In the genomic region with DNA sequence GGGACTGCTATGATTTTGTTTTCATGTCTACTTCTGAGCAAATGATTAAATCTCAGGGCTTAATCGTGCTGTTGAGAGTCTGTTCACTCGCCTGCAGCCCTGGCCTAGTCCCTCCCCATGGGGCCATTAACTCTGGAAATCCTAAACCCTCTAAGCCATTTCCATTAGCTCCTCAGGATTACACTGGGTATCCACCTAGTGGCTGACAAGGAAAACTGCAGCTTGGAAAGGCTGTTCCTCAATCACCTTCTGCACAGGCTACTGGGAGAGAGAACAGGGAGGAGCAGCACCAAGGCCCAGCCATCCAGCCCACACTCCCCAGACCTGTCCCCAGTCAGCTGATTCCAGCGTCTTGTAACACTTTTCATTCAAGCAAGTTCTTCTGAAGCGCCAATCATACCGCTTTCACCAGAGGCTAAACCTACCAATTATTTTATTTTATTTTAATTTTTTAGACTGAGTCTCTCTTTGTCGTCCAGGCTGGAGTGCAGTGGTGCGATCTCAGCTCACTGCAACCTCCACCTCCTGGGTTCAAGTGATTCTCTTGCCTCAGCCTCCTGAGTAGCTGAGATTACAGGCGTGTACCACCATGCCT, we compare ENCODE assay signal across 8 cellular contexts. TPM values are rescaled to one million over a fixed set of nuclear protein-coding genes. Genes with fewer than 3 reads are reported as not detected.
DNase-seq lines count a peak whose midpoint lies in the region; ATAC-seq, FAIRE-seq and TF ChIP-seq lines count a peak whose summit lies in the region.

No MANE protein-coding gene starts in this region.

- H3K4me1 ChIP-seq in adrenal gland (replicated peaks in 1 of 2) = no peaks in the 10 kb centered on the region
- H3K4me1 ChIP-seq in small intestine (ENCODE audit: control insufficient read depth in 2 of 2, insufficient read depth in 1 of 2, low read depth in 1 of 2, low read length in 1 of 2) = no peaks in the 10 kb centered on the region

- DNase-seq in D341Med (ENCODE audit: low spot score) (peak; percentile 84), NCI-H526 treated with DMSO at 0.1 percent for 48 hours (lab: John Stamatoyannopoulos, UW) (peak; percentile 5), adrenal gland (peak in 6 of 7 donors; percentile 16 to 61 (median 25)), hepatic stellate cell (ENCODE audit: low spot score) (peak; percentile 51), small intestine (peak; percentile 53)
- no peak for DNase-seq in stimulated activated CD4-positive, alpha-beta T cell treated with anti-CD3 and anti-CD28 coated beads, Interleukin-4, amount 100 ng/mL, for 1 hour

- no peak overlapping the region for H3K27ac ChIP-seq in adrenal gland
- no peak overlapping the region for H3K27ac ChIP-seq in small intestine (ENCODE audit: low read depth in 1 of 2, low read length in 1 of 2)

- no peak overlapping the region for H3K4me3 ChIP-seq in adrenal gland
- no peak overlapping the region for H3K4me3 ChIP-seq in small intestine (ENCODE audit: low read depth in 1 of 2, low read length in 2 of 2)

- H3K27me3 ChIP-seq in adrenal gland (no peaks in the 10 kb centered on the region), small intestine (ENCODE audit: control insufficient read depth in 2 of 2, insufficient read depth in 2 of 2, low read length in 2 of 2) (no peaks in the 10 kb centered on the region)

- no peak for TF ChIP-seq POLR2A in adrenal gland (IDR thresholded peaks at IDR 0.05)

- intact Hi-C loops in adrenal gland (cut with DNase I) = no loop called here

- FAIRE-seq in small intestine (lab: Jason Lieb, UNC) = no peak

- TF ChIP-seq CTCF in adrenal gland (IDR thresholded peaks at IDR 0.05) = peak; percentile 42 to 67 (median 64)

- H3K9me3 ChIP-seq in adrenal gland (replicated peaks in 1 of 3) (no peaks in the 10 kb centered on the region), small intestine (ENCODE audit: control insufficient read depth, low read depth) (no peaks in the 10 kb centered on the region)

- ATAC-seq in GM19043 (IDR thresholded peaks at IDR 0.05; ENCODE audit: low read depth, unreplicated experiment) (peak; percentile 62), HG03575 (IDR thresholded peaks at IDR 0.05; ENCODE audit: extremely low read depth, insufficient number of reproducible peaks, low FRiP score, unreplicated experiment) (peak; percentile 49)

- WGBS in adrenal gland, 4 donors = 55 to 60% (median 57%) methylated on average over 8 of the region's 8 CpGs
- WGBS in small intestine, 3 donors = 55 to 60% (median 59%) methylated on average over 8 of the region's 8 CpGs

- no peaks in the 10 kb centered on the region for H3K36me3 ChIP-seq in adrenal gland (replicated peaks in 1 of 2)
- no peaks in the 10 kb centered on the region for H3K36me3 ChIP-seq in small intestine (ENCODE audit: control insufficient read depth in 2 of 2, insufficient read depth in 2 of 2, low read length in 2 of 2)

RNA-seq across cellular contexts. Expression of gene NEUROD4, which starts 48.7 kb away (rescaled TPM):
- total RNA-seq in adrenal gland = 1 to 10 TPM in 3 of 8 donors, not detected in 5; 1.1 to 1.7 (median 1.3) TPM
- polyA plus RNA-seq in adrenal gland (1 to 10 TPM in 2 of 3 donors, under 1 TPM in 1; 0.17 to 3.3 (median 1.1) TPM), small intestine (not detected)

RNA-seq across cellular contexts. Expression of gene OR9K2, which starts 57.7 kb away (rescaled TPM):
- total RNA-seq in adrenal gland = not detected
- not detected for polyA plus RNA-seq in adrenal gland
- polyA plus RNA-seq in small intestine = not detected
